Comparison of ENCODE assay signal across 14 cellular contexts in the genomic region with DNA sequence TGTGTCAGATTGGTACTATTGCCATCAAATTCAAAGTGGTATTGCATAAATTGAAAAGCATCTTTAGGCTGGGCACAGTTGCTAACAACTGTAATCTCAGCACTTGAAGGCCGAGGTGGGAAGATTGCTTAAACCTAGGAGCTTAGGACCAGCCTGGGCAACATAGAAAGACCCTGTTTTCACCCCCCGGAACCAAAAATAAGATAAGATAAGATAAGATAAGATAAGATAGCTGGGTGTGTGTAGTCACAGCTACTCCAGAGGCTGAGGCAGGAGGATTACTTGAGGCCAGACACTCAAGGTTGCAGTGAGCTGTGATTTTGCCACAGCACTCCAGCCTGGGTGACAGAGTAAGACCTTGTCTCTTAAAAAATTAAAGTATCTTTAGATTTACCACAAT.
DNase-seq lines count a peak whose midpoint lies in the region; ATAC-seq and TF ChIP-seq lines count a peak whose summit lies in the region.
"Had no signal": no experiment of that assay in that cellular context is flagged by ENCODE, and none has a peak within 500 bp of the region (broad histone marks: within the 10 kb centered on the region; RNA-seq: fewer than 3 reads in every experiment).

No MANE protein-coding gene starts in this region.

- H3K27ac Mint-ChIP-seq in Caco-2 (ENCODE audit: unreplicated experiment) (peak overlapping the region; percentile 85), Calu3 (ENCODE audit: unreplicated experiment) (peak overlapping the region; percentile 19)
- H3K27ac Mint-ChIP-seq in activated T-helper 2 cell treated with anti-CD3 and anti-CD28 coated beads, Interferon-gamma antibody, Interleukin-2, Interleukin-4, amounts not matched to agents 10 μg/mL and 5 μg/mL and 100 μg/mL, durations not matched to agents 14 hours and 24 hours and 36 hours = no peak overlapping the region
- H3K27ac Mint-ChIP-seq: CD4-positive, alpha-beta T cell; CD8-positive, alpha-beta T cell had no signal

- no peaks in the 10 kb centered on the region for H3K79me2 ChIP-seq in mesendoderm (ENCODE audit: control insufficient read depth, insufficient read depth, low read length)

- no peak overlapping the region for H2AK5ac ChIP-seq in mesendoderm (ENCODE audit: low read length)

- H3K36me3 Mint-ChIP-seq in Caco-2 (ENCODE audit: insufficient read depth, unreplicated experiment) (peaks cover 7% of the 10 kb centered on the region), Calu3 (ENCODE audit: insufficient read depth, unreplicated experiment) (peaks cover 6% of the 10 kb centered on the region)
- H3K36me3 Mint-ChIP-seq in activated T-helper 2 cell treated with anti-CD3 and anti-CD28 coated beads, Interferon-gamma antibody, Interleukin-2, Interleukin-4, amounts not matched to agents 10 μg/mL and 5 μg/mL and 100 μg/mL, durations not matched to agents 14 hours and 24 hours and 36 hours (ENCODE audit: low read depth) = no peaks in the 10 kb centered on the region
- H3K36me3 Mint-ChIP-seq: CD8-positive, alpha-beta T cell had no signal

- H3K4ac ChIP-seq in mesendoderm (ENCODE audit: low read depth, low read length) = no peak overlapping the region

- H3K9me3 Mint-ChIP-seq in Caco-2 (ENCODE audit: unreplicated experiment) = peaks cover 24% of the 10 kb centered on the region
- peaks cover 8% of the 10 kb centered on the region for H3K9me3 Mint-ChIP-seq in Calu3 (ENCODE audit: low read depth, unreplicated experiment)
- peaks cover 3% of the 10 kb centered on the region for H3K9me3 Mint-ChIP-seq in activated T-helper 2 cell treated with anti-CD3 and anti-CD28 coated beads, Interferon-gamma antibody, Interleukin-2, Interleukin-4, amounts not matched to agents 10 μg/mL and 5 μg/mL and 100 μg/mL, durations not matched to agents 14 hours and 24 hours and 36 hours

- H3K4me3 Mint-ChIP-seq in Caco-2 (ENCODE audit: unreplicated experiment) = peak overlapping the region; percentile 29
- no peak overlapping the region for H3K4me3 Mint-ChIP-seq in Calu3 (ENCODE audit: low read depth, unreplicated experiment)
- no peak overlapping the region for H3K4me3 Mint-ChIP-seq in activated T-helper 2 cell treated with anti-CD3 and anti-CD28 coated beads, Interferon-gamma antibody, Interleukin-2, Interleukin-4, amounts not matched to agents 10 μg/mL and 5 μg/mL and 100 μg/mL, durations not matched to agents 14 hours and 24 hours and 36 hours (ENCODE audit: low read depth)
- H3K4me3 Mint-ChIP-seq: CD4-positive, alpha-beta T cell; CD8-positive, alpha-beta T cell had no signal

- WGBS in mesendoderm (ENCODE audit: extremely low coverage, insufficient coverage, low lambda C conversion rate) = no CpG with 5 or more reads among the region's 2 CpGs

- no peak overlapping the region for H2BK120ac ChIP-seq in mesendoderm (ENCODE audit: low read depth, low read length)

- H3K27me3 ChIP-seq in Caco-2 (replicated peaks; ENCODE audit: control insufficient read depth, insufficient read depth, low read length) (no peaks in the 10 kb centered on the region), mesendoderm (ENCODE audit: insufficient read depth, low read length, poor library complexity) (no peaks in the 10 kb centered on the region)
- H3K27me3 ChIP-seq: BLaER1 treated with 17β-estradiol and CSF1 and Interleukin-3, amounts not matched to agents 10 nM and 100 nM had no signal

- H3K36me3 ChIP-seq in Caco-2 (ENCODE audit: control insufficient read depth, insufficient read depth, low read length) (no peaks in the 10 kb centered on the region), mesendoderm (ENCODE audit: control insufficient read depth, insufficient read depth, low read length) (no peaks in the 10 kb centered on the region)
- H3K36me3 ChIP-seq: BLaER1 treated with 17β-estradiol and CSF1 and Interleukin-3, amounts not matched to agents 10 nM and 100 nM had no signal

- H3K9ac ChIP-seq in mesendoderm (ENCODE audit: low read length) = no peak overlapping the region
- H3K9ac ChIP-seq: BLaER1 treated with 17β-estradiol and CSF1 and Interleukin-3, amounts not matched to agents 10 nM and 100 nM had no signal

- H3K27me3 Mint-ChIP-seq in Caco-2 (ENCODE audit: insufficient read depth, unreplicated experiment) (no peaks in the 10 kb centered on the region), Calu3 (ENCODE audit: unreplicated experiment) (no peaks in the 10 kb centered on the region)
- H3K27me3 Mint-ChIP-seq in activated T-helper 2 cell treated with anti-CD3 and anti-CD28 coated beads, Interferon-gamma antibody, Interleukin-2, Interleukin-4, amounts not matched to agents 10 μg/mL and 5 μg/mL and 100 μg/mL, durations not matched to agents 14 hours and 24 hours and 36 hours (ENCODE audit: low read depth) = no peaks in the 10 kb centered on the region
- H3K27me3 Mint-ChIP-seq: CD4-positive, alpha-beta T cell had no signal

- BruUV-seq in Caco-2 (replicated peaks; lab: Mats Ljungman, UMichigan) (no TSS peak), Calu3 (replicated peaks; lab: Mats Ljungman, UMichigan) (no TSS peak)

- no peaks in the 10 kb centered on the region for H3K4me1 Mint-ChIP-seq in Caco-2 (ENCODE audit: low read depth, unreplicated experiment)
- peaks cover 28% of the 10 kb centered on the region for H3K4me1 Mint-ChIP-seq in Calu3 (ENCODE audit: low read depth, unreplicated experiment)
- no peaks in the 10 kb centered on the region for H3K4me1 Mint-ChIP-seq in activated T-helper 2 cell treated with anti-CD3 and anti-CD28 coated beads, Interferon-gamma antibody, Interleukin-2, Interleukin-4, amounts not matched to agents 10 μg/mL and 5 μg/mL and 100 μg/mL, durations not matched to agents 14 hours and 24 hours and 36 hours (ENCODE audit: low read depth)

- H3K18ac ChIP-seq in mesendoderm (ENCODE audit: low read length) = no peak overlapping the region

- no peak overlapping the region for H3K23ac ChIP-seq in mesendoderm (ENCODE audit: low read length)

- DNase-seq in Caco-2 (peak in 1 of 2 experiments; percentile 7), Calu3 (no peak), mesendoderm (peak; percentile 64)
- no peak for DNase-seq in activated T-helper 2 cell treated with anti-CD3 and anti-CD28 coated beads, Interferon-gamma antibody, Interleukin-2, Interleukin-4, amounts not matched to agents 10 μg/mL and 5 μg/mL and 100 μg/mL, durations not matched to agents 14 hours and 24 hours and 36 hours (ENCODE audit: low spot score)
- DNase-seq: 8988T; ACHN; CD4-positive, alpha-beta T cell; CD8-positive, alpha-beta T cell; DMS79 treated with DMSO at 0.1 percent for 48 hours; GF-D8 had no signal

- H2BK15ac ChIP-seq in mesendoderm (replicated peaks; ENCODE audit: low read depth) = no peak overlapping the region

- intact Hi-C loops in Caco-2 (cut with micrococcal nuclease; ENCODE audit: unreplicated experiment) (no loop called here), Calu3 (cut with micrococcal nuclease; ENCODE audit: unreplicated experiment) (loop anchor here (5.0 to 10.0 kb wide), 3 partner anchors 108 to 295 kb away; no protein-coding TSS in a partner anchor)
- intact Hi-C loops in activated T-helper 2 cell treated with anti-CD3 and anti-CD28 coated beads, Interferon-gamma antibody, Interleukin-2, Interleukin-4, amounts not matched to agents 10 μg/mL and 5 μg/mL and 100 μg/mL, durations not matched to agents 14 hours and 24 hours and 36 hours (cut with micrococcal nuclease) = no loop called here

- TF ChIP-seq CTCF in Caco-2 (IDR thresholded peaks at IDR 0.05; ENCODE audit: insufficient read depth in 1 of 2, low read depth in 1 of 2, low read length in 1 of 2, severe bottlenecking in 1 of 2, unreplicated experiment in 1 of 2) = no peak
- TF ChIP-seq CTCF in Calu3 (IDR thresholded peaks at IDR 0.05; ENCODE audit: unreplicated experiment) = no peak

- H3K9me3 ChIP-seq in Caco-2 = no peaks in the 10 kb centered on the region

- no peak overlapping the region for H3K4me2 ChIP-seq in mesendoderm (ENCODE audit: low read length)
- H3K4me2 ChIP-seq: BLaER1 treated with 17β-estradiol and CSF1 and Interleukin-3, amounts not matched to agents 10 nM and 100 nM had no signal

- H3K4me3 ChIP-seq in Caco-2 (ENCODE audit: low read depth, low read length) = no peak overlapping the region
- no peak overlapping the region for H3K4me3 ChIP-seq in mesendoderm (ENCODE audit: low read length)
- H3K4me3 ChIP-seq: BLaER1 treated with 17β-estradiol and CSF1 and Interleukin-3, amounts not matched to agents 10 nM and 100 nM had no signal

- H4K8ac ChIP-seq in mesendoderm (ENCODE audit: low read depth, low read length) = no peak overlapping the region

- H3K56ac ChIP-seq in mesendoderm (ENCODE audit: low read length) = no peak overlapping the region

- no peak for ATAC-seq in HG02981 (IDR thresholded peaks at IDR 0.05; ENCODE audit: unreplicated experiment)
- ATAC-seq in HG03097 (IDR thresholded peaks at IDR 0.05; ENCODE audit: low FRiP score, unreplicated experiment) = no peak
- ATAC-seq: CD8-positive, alpha-beta T cell had no signal

- POLR2A ChIA-PET in Caco-2 (lab: Charles Lee) = no interaction called here

- no peak overlapping the region for H2BK5ac ChIP-seq in mesendoderm (ENCODE audit: low read length)

- H3K4me1 ChIP-seq in Caco-2 = no peaks in the 10 kb centered on the region
- no peaks in the 10 kb centered on the region for H3K4me1 ChIP-seq in mesendoderm (ENCODE audit: control insufficient read depth, low read depth, low read length)
- H3K4me1 ChIP-seq: BLaER1 treated with 17β-estradiol and CSF1 and Interleukin-3, amounts not matched to agents 10 nM and 100 nM had no signal

- H4K5ac ChIP-seq in mesendoderm (ENCODE audit: low read length) = no peak overlapping the region

- no peak overlapping the region for H3K27ac ChIP-seq in mesendoderm (ENCODE audit: low read depth, low read length)
- H3K27ac ChIP-seq: BLaER1 treated with 17β-estradiol and CSF1 and Interleukin-3, amounts not matched to agents 10 nM and 100 nM; C4-2B had no signal

- no peaks in the 10 kb centered on the region for H3K79me1 ChIP-seq in mesendoderm (ENCODE audit: low read length)

- CTCF ChIA-PET in Caco-2 (lab: Charles Lee) (no interaction called here), Calu3 (lab: Charles Lee) (no interaction called here)
